28 cellular contexts compared by ENCODE assay signal in the genomic region with DNA sequence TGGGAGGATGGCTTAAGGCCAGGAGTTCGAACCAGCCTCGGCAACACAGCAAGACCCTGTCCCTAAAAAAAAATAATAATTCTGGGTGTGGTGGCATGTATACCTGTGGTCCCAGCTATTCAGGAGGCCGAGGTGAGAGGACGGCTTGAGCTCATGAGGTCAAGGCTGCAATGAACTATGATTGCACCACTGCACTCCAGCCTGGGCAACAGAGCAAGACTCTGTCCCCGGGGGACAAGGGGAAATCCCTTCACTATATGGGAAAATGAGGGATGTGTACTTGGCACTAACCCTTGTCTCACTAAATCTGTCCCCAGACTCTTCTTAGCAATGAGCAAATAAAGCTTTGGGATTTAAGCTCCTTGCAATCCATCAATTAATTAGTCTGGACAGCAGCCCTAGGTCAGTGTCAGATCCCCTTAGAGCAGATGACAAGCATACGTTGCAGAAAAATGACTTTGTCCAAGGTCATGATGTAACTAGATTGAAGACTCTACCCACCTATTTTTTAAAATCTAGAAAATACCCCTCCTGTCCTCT. TPM values are rescaled to one million over a fixed set of nuclear protein-coding genes. Genes with fewer than 3 reads are reported as not detected.
DNase-seq lines count a peak whose midpoint lies in the region; ATAC-seq and TF ChIP-seq lines count a peak whose summit lies in the region.
"Had no signal": no experiment of that assay in that cellular context is flagged by ENCODE, and none has a peak within 500 bp of the region (broad histone marks: within the 10 kb centered on the region; RNA-seq: fewer than 3 reads in every experiment).

No MANE protein-coding gene starts in this region.

- H3K9ac ChIP-seq in KMS-11: no peak overlapping the region

- no peak for DNase-seq in Right ventricle myocardium inferior (ENCODE audit: missing footprints)
- DNase-seq in Right ventricle myocardium superior: no peak
- DNase-seq in WERI-Rb-1: peak; percentile 76
- no peak for DNase-seq in neural crest cell (ENCODE audit: low read depth, low spot score)
- no peak for DNase-seq in nephron progenitor cell
- DNase-seq: 8988T; ACHN; CD4-positive, alpha-beta T cell; DMS79; EL; GF-D8; HCEC 1CT; KBM-7; NCI-H1092; NCI-H1417 treated with DMSO at 0.1 percent for 48 hours; NCI-H1694 treated with DMSO at 0.1 percent for 48 hours; NCI-H2081; NCI-H2171 treated with DMSO at 0.1 percent for 48 hours; NCI-H345; NCI-H510A treated with DMSO at 0.1 percent for 48 hours; NK-92 treated with Interleukin-12 subunit alpha and Interleukin-12 subunit beta, amount 100 ng/mL, for 24 hours; PC-9; SHP77; T-helper 1 cell had no signal

- H3K27ac ChIP-seq in KMS-11 (peak overlapping the region; percentile 33; the same call in 1 of the 2 replicates), WERI-Rb-1 (peak overlapping the region; percentile 38)
- H3K27ac ChIP-seq: PC-9 had no signal

- no peaks in the 10 kb centered on the region for H4K20me1 ChIP-seq in KMS-11 (ENCODE audit: insufficient read depth)

- peaks cover 66% of the 10 kb centered on the region for H3K4me1 ChIP-seq in KMS-11 (ENCODE audit: low read depth, poor library complexity, severe bottlenecking)

- H3K4me1 Mint-ChIP-seq in neural crest cell (peaks cover 29% of the 10 kb centered on the region), nephron progenitor cell (peaks cover 34% of the 10 kb centered on the region)

- peak overlapping the region; percentile 63 for H3K4me2 ChIP-seq in KMS-11
- H3K4me2 ChIP-seq: PC-9 had no signal

- H3K36me3 ChIP-seq in KMS-11 (ENCODE audit: insufficient read depth): no peaks in the 10 kb centered on the region
- H3K36me3 ChIP-seq in WERI-Rb-1: peaks cover 11% of the 10 kb centered on the region

- peaks cover 3% of the 10 kb centered on the region for H3K9me3 ChIP-seq in WERI-Rb-1 (ENCODE audit: severe bottlenecking)

- H3K27me3 Mint-ChIP-seq in neural crest cell (ENCODE audit: low read depth) (no peaks in the 10 kb centered on the region), nephron progenitor cell (ENCODE audit: low read depth, poor library complexity) (peaks cover 2% of the 10 kb centered on the region)
- H3K27me3 Mint-ChIP-seq: CD4-positive, alpha-beta T cell had no signal

- H3K9me3 Mint-ChIP-seq in neural crest cell: no peaks in the 10 kb centered on the region
- peaks cover 4% of the 10 kb centered on the region for H3K9me3 Mint-ChIP-seq in nephron progenitor cell
- H3K9me3 Mint-ChIP-seq: CD4-positive, alpha-beta T cell had no signal

- no peak overlapping the region for H2AFZ ChIP-seq in KMS-11 (ENCODE audit: low read depth)
- H2AFZ ChIP-seq: PC-9 had no signal

- no peak for TF ChIP-seq CTCF in KMS-11 (conservative IDR thresholded peaks at IDR 0.05; ENCODE audit: low read depth, low read length)
- TF ChIP-seq CTCF in WERI-Rb-1 (IDR thresholded peaks at IDR 0.05; ENCODE audit: low read depth, low read length): no peak
- TF ChIP-seq CTCF in neural crest cell (conservative IDR thresholded peaks at IDR 0.05): no peak
- TF ChIP-seq CTCF in nephron progenitor cell (IDR thresholded peaks at IDR 0.05): no peak

- H3K27ac Mint-ChIP-seq in neural crest cell (ENCODE audit: unreplicated experiment) (no peak overlapping the region), nephron progenitor cell (no peak overlapping the region)
- H3K27ac Mint-ChIP-seq: CD4-positive, alpha-beta T cell had no signal

- peak overlapping the region; percentile 61 for H3K4me3 Mint-ChIP-seq in neural crest cell
- H3K4me3 Mint-ChIP-seq in nephron progenitor cell: no peak overlapping the region
- H3K4me3 Mint-ChIP-seq: CD4-positive, alpha-beta T cell had no signal

- intact Hi-C loops in Right ventricle myocardium inferior (cut with DNase I) (no loop called here), Right ventricle myocardium superior (cut with DNase I) (no loop called here)

- H3K36me3 Mint-ChIP-seq in neural crest cell (ENCODE audit: low read depth): peaks cover 4% of the 10 kb centered on the region
- H3K36me3 Mint-ChIP-seq in nephron progenitor cell (ENCODE audit: low read depth): peaks cover 46% of the 10 kb centered on the region

- H3K27me3 ChIP-seq in KMS-11 (ENCODE audit: insufficient read depth, low read depth): no peaks in the 10 kb centered on the region
- H3K27me3 ChIP-seq in WERI-Rb-1 (ENCODE audit: insufficient read depth, low read depth, severe bottlenecking): no peaks in the 10 kb centered on the region

- H3K4me3 ChIP-seq in KMS-11 (IDR thresholded peaks at IDR 0.05; ENCODE audit: insufficient read depth, low read depth, low read length) (peak overlapping the region; percentile 75), WERI-Rb-1 (ENCODE audit: low read depth, low read length) (no peak overlapping the region)
- H3K4me3 ChIP-seq: PC-9 had no signal

- H3K79me2 ChIP-seq in KMS-11 (ENCODE audit: insufficient read depth, low read depth): no peaks in the 10 kb centered on the region

- peak; percentile 39 for ATAC-seq in Right ventricle myocardium inferior
- no peak for ATAC-seq in Right ventricle myocardium superior (ENCODE audit: poor library complexity)
- ATAC-seq in HG03469 (IDR thresholded peaks at IDR 0.05; ENCODE audit: unreplicated experiment): no peak
- ATAC-seq in HG02884 (IDR thresholded peaks at IDR 0.05; ENCODE audit: unreplicated experiment): no peak

RNA-seq across cellular contexts. Expression of a gene that starts 9.4 kb away (rescaled TPM):
- total RNA-seq in Right ventricle myocardium inferior: 10.8 TPM
- 11.9 TPM for total RNA-seq in Right ventricle myocardium superior
- 158 TPM in 2 replicates for total RNA-seq in neural crest cell

RNA-seq across cellular contexts. Expression of a gene that starts 11.9 kb away (rescaled TPM):
- 0.54 TPM for total RNA-seq in Right ventricle myocardium inferior
- 1.0 TPM for total RNA-seq in Right ventricle myocardium superior
- total RNA-seq in neural crest cell: 4.5 and 5.7 TPM in 2 replicates
- total RNA-seq: HT1080 had no signal

Comparison
In these comparisons a context has a peak if more than half of its experiments do, and no peak if none do; other contexts are left out.
1. RNA of a gene that starts 9.4 kb away (total RNA-seq): 158 TPM in neural crest cell; 11.9 TPM in Right ventricle myocardium superior (single experiment) and 10.8 TPM in Right ventricle myocardium inferior (single experiment); every median in the first group is over 10 times any median in the second.